ENCODE assay signal across 16 cellular contexts in the genomic region with DNA sequence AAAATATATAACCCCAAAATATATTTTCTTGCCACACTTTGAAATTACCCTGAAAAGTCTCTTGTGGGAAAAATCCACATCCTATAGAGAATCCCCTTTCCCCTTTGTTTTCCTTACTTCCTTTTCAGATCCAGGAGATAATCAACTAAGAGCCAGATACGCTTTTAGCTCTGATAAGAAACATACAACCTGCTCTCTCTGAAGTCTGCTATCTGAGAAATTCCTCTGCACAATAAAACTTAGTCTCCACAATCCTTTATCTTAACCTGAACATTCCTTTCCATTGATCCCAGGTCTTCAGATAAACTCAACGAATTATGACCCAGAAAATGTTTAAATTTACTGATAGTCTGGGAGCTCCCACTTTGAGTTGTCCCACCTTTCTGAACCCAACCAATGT.
DNase-seq lines count a peak whose midpoint lies in the region; ATAC-seq and TF ChIP-seq lines count a peak whose summit lies in the region.
"Had no signal": no experiment of that assay in that cellular context is flagged by ENCODE, and none has a peak within 500 bp of the region (broad histone marks: within the 10 kb centered on the region; RNA-seq: fewer than 3 reads in every experiment).

No MANE protein-coding gene starts in this region.

- whole genome bisulfite sequencing in endodermal cell (ENCODE audit: insufficient coverage in 1 of 2, insufficient read length in 1 of 2), 2 experiments, result 31 to 61% methylated on average over 2 of the region's 2 CpGs

- H3K9me3 ChIP-seq in endodermal cell (ENCODE audit: control insufficient read depth, low read length) (peaks cover 18% of the 10 kb centered on the region), WERI-Rb-1 (ENCODE audit: severe bottlenecking) (no peaks in the 10 kb centered on the region)

- H3K27ac ChIP-seq in endodermal cell (ENCODE audit: low read depth, low read length) (no peak overlapping the region), WERI-Rb-1 (no peak overlapping the region)

- TF ChIP-seq POLR2A in GM18505 (IDR thresholded peaks at IDR 0.05; ENCODE audit: borderline replicate concordance, extremely low read depth, insufficient read depth, insufficient read length), result no peak

- H3K4me3 ChIP-seq in endodermal cell (ENCODE audit: low read length) (no peak overlapping the region), WERI-Rb-1 (ENCODE audit: low read depth, low read length) (no peak overlapping the region)
- H3K4me3 ChIP-seq: GM12878, GM23338 had no signal

- CTCF ChIA-PET in activated CD4-positive, alpha-beta T cell treated with anti-CD3 and anti-CD28 coated beads, Interleukin-2, amount 10 ng/mL, durations not matched to agents 7 days and 5 days (lab: Charles Lee), result no interaction called here

- POLR2A ChIA-PET in activated CD4-positive, alpha-beta T cell treated with anti-CD3 and anti-CD28 coated beads, Interleukin-2, amount 10 ng/mL, durations not matched to agents 7 days and 5 days (lab: Charles Lee), result no interaction called here

- no peak for ATAC-seq in stimulated activated memory B cell treated with anti-CD40 and anti-IgM and Interleukin-4, amounts not matched to agents 10 μg/mL and 1 μg/mL and 100 μg/mL, for 72 hours
- no peak for ATAC-seq in GM18505 (IDR thresholded peaks at IDR 0.05; ENCODE audit: unreplicated experiment)
- ATAC-seq: GM12878, GM23338, HCT116 had no signal

- H3K9me3 Mint-ChIP-seq in endodermal cell, result peaks cover 8% of the 10 kb centered on the region
- peaks cover 27% of the 10 kb centered on the region for H3K9me3 Mint-ChIP-seq in mesothelial cell of epicardium
- peaks cover 9% of the 10 kb centered on the region for H3K9me3 Mint-ChIP-seq in stimulated activated memory B cell treated with anti-CD40 and anti-IgM and Interleukin-4, amounts not matched to agents 10 μg/mL and 1 μg/mL and 100 μg/mL, for 72 hours
- H3K9me3 Mint-ChIP-seq in activated CD4-positive, alpha-beta T cell treated with anti-CD3 and anti-CD28 coated beads, Interleukin-2, amount 10 ng/mL, durations not matched to agents 7 days and 5 days, result peaks cover 2% of the 10 kb centered on the region

- H3K27ac Mint-ChIP-seq in endodermal cell (peak overlapping the region; percentile 58), mesothelial cell of epicardium (peak overlapping the region; percentile 33)
- H3K27ac Mint-ChIP-seq in stimulated activated memory B cell treated with anti-CD40 and anti-IgM and Interleukin-4, amounts not matched to agents 10 μg/mL and 1 μg/mL and 100 μg/mL, for 72 hours, result peak overlapping the region; percentile 81
- H3K27ac Mint-ChIP-seq in activated CD4-positive, alpha-beta T cell treated with anti-CD3 and anti-CD28 coated beads, Interleukin-2, amount 10 ng/mL, durations not matched to agents 7 days and 5 days, result no peak overlapping the region
- H3K27ac Mint-ChIP-seq: CD4-positive, alpha-beta memory T cell; GM23338; H9 had no signal

- H3K36me3 ChIP-seq in endodermal cell (ENCODE audit: control insufficient read depth, insufficient read depth, low read length) (no peaks in the 10 kb centered on the region), WERI-Rb-1 (no peaks in the 10 kb centered on the region)

- H3K4me3 Mint-ChIP-seq in endodermal cell (peak overlapping the region; percentile 3), mesothelial cell of epicardium (no peak overlapping the region)
- no peak overlapping the region for H3K4me3 Mint-ChIP-seq in stimulated activated memory B cell treated with anti-CD40 and anti-IgM and Interleukin-4, amounts not matched to agents 10 μg/mL and 1 μg/mL and 100 μg/mL, for 72 hours
- H3K4me3 Mint-ChIP-seq in activated CD4-positive, alpha-beta T cell treated with anti-CD3 and anti-CD28 coated beads, Interleukin-2, amount 10 ng/mL, durations not matched to agents 7 days and 5 days, result no peak overlapping the region
- H3K4me3 Mint-ChIP-seq: CD4-positive, alpha-beta memory T cell; GM23338; H9 had no signal

- TF ChIP-seq CTCF in endodermal cell (conservative IDR thresholded peaks at IDR 0.05), result no peak
- no peak for TF ChIP-seq CTCF in mesothelial cell of epicardium (IDR thresholded peaks at IDR 0.05; ENCODE audit: unreplicated experiment)
- no peak for TF ChIP-seq CTCF in WERI-Rb-1 (IDR thresholded peaks at IDR 0.05; ENCODE audit: low read depth, low read length)

- peaks cover 21% of the 10 kb centered on the region for H3K4me1 ChIP-seq in endodermal cell (ENCODE audit: control insufficient read depth, insufficient read depth, low read length)

- H3K36me3 Mint-ChIP-seq in endodermal cell (ENCODE audit: low read depth) (no peaks in the 10 kb centered on the region), mesothelial cell of epicardium (peaks cover 2% of the 10 kb centered on the region)
- H3K36me3 Mint-ChIP-seq in stimulated activated memory B cell treated with anti-CD40 and anti-IgM and Interleukin-4, amounts not matched to agents 10 μg/mL and 1 μg/mL and 100 μg/mL, for 72 hours, result peaks cover 22% of the 10 kb centered on the region
- no peaks in the 10 kb centered on the region for H3K36me3 Mint-ChIP-seq in activated CD4-positive, alpha-beta T cell treated with anti-CD3 and anti-CD28 coated beads, Interleukin-2, amount 10 ng/mL, durations not matched to agents 7 days and 5 days (ENCODE audit: low read depth)

- H3K27me3 Mint-ChIP-seq in endodermal cell (ENCODE audit: insufficient read depth) (peaks cover 5% of the 10 kb centered on the region), mesothelial cell of epicardium (ENCODE audit: low read depth) (no peaks in the 10 kb centered on the region)
- H3K27me3 Mint-ChIP-seq in stimulated activated memory B cell treated with anti-CD40 and anti-IgM and Interleukin-4, amounts not matched to agents 10 μg/mL and 1 μg/mL and 100 μg/mL, for 72 hours, result no peaks in the 10 kb centered on the region
- no peaks in the 10 kb centered on the region for H3K27me3 Mint-ChIP-seq in activated CD4-positive, alpha-beta T cell treated with anti-CD3 and anti-CD28 coated beads, Interleukin-2, amount 10 ng/mL, durations not matched to agents 7 days and 5 days
- H3K27me3 Mint-ChIP-seq: CD4-positive, alpha-beta memory T cell had no signal

- H3K27me3 ChIP-seq in endodermal cell (ENCODE audit: control insufficient read depth, insufficient read depth, low read length, poor library complexity, severe bottlenecking), result no peaks in the 10 kb centered on the region
- no peaks in the 10 kb centered on the region for H3K27me3 ChIP-seq in WERI-Rb-1 (ENCODE audit: insufficient read depth, low read depth, severe bottlenecking)

- DNase-seq in endodermal cell, result no peak
- DNase-seq in mesothelial cell of epicardium (ENCODE audit: low spot score in 2 of 2, unreplicated experiment in 2 of 2), result no peak
- no peak for DNase-seq in WERI-Rb-1
- DNase-seq in activated CD4-positive, alpha-beta T cell treated with anti-CD3 and anti-CD28 coated beads, Interleukin-2, amount 10 ng/mL, durations not matched to agents 7 days and 5 days, result no peak
- DNase-seq: C1 segment of cervical spinal cord; CD4-positive, alpha-beta memory T cell; COR-L47; DMS79; EL; GDM1; H9 had no signal

- H3K4me1 Mint-ChIP-seq in endodermal cell (peaks cover 51% of the 10 kb centered on the region), mesothelial cell of epicardium (peaks cover 25% of the 10 kb centered on the region)
- peaks cover 92% of the 10 kb centered on the region for H3K4me1 Mint-ChIP-seq in stimulated activated memory B cell treated with anti-CD40 and anti-IgM and Interleukin-4, amounts not matched to agents 10 μg/mL and 1 μg/mL and 100 μg/mL, for 72 hours
- H3K4me1 Mint-ChIP-seq in activated CD4-positive, alpha-beta T cell treated with anti-CD3 and anti-CD28 coated beads, Interleukin-2, amount 10 ng/mL, durations not matched to agents 7 days and 5 days, result no peaks in the 10 kb centered on the region

- no peak overlapping the region for H3K9ac ChIP-seq in endodermal cell (ENCODE audit: extremely low read depth, low read length, poor library complexity, severe bottlenecking)
